8 cellular contexts compared by ENCODE assay signal in genomic region chr3:197023241-197023997, GRCh38. TPM values are rescaled to one million over a fixed set of nuclear protein-coding genes. Genes with fewer than 3 reads are reported as not detected.
DNase-seq lines count a peak whose midpoint lies in the region; ATAC-seq, FAIRE-seq and TF ChIP-seq lines count a peak whose summit lies in the region.

No MANE protein-coding gene starts in this region.

- no peak overlapping the region for H3K23ac ChIP-seq in IMR-90 (ENCODE audit: low read depth, low read length)

- peak overlapping the region in 2 of 3 donors; percentile 26 to 37 for H3K4me3 Mint-ChIP-seq in T-cell

- H3K9me3 ChIP-seq in BLaER1 (no peaks in the 10 kb centered on the region), IMR-90 (ENCODE audit: control insufficient read depth, insufficient read depth, low read length) (no peaks in the 10 kb centered on the region), pancreas (no peaks in the 10 kb centered on the region), tibial nerve (no peaks in the 10 kb centered on the region)

- CTCF ChIA-PET in IMR-90 (lab: Yijun Ruan, JAX) = no interaction called here
- CTCF ChIA-PET in T-cell (lab: Charles Lee) = no interaction called here

- POLR2A ChIA-PET in IMR-90 (lab: Charles Lee; ENCODE audit: unreplicated experiment) = no interaction called here
- POLR2A ChIA-PET in T-cell (lab: Charles Lee) = interaction anchor here in 1 of 2 donors (0.6 kb wide), 1 partner anchor 11 kb away, joined by 6 read pairs; no protein-coding TSS in a partner anchor

- H3K14ac ChIP-seq in IMR-90 (replicated peaks; ENCODE audit: low read depth, low read length) = no peak overlapping the region

- H3K9ac ChIP-seq in BLaER1 (peak overlapping the region; percentile 74), IMR-90 (ENCODE audit: low read depth, low read length) (no peak overlapping the region)

- H3K27me3 ChIP-seq in BLaER1 (no peaks in the 10 kb centered on the region), IMR-90 (ENCODE audit: control insufficient read depth, insufficient read depth, low read length) (peaks cover 61% of the 10 kb centered on the region), pancreas (no peaks in the 10 kb centered on the region), tibial nerve (peaks cover 0 to 12% of the 10 kb centered on the region in 2 donors)

- H3K4ac ChIP-seq in IMR-90 (ENCODE audit: low read depth, low read length) = no peak overlapping the region

- H3K18ac ChIP-seq in IMR-90 (ENCODE audit: low read depth, low read length) = no peak overlapping the region

- TF ChIP-seq CTCF in IMR-90 (conservative IDR thresholded peaks at IDR 0.05; ENCODE audit: low read depth, low read length) (no peak), pancreas (IDR thresholded peaks at IDR 0.05) (no peak), tibial nerve (IDR thresholded peaks at IDR 0.05) (no peak)

- H4K91ac ChIP-seq in IMR-90 (ENCODE audit: insufficient read depth, low read depth, low read length) = no peak overlapping the region

- H3K27me3 Mint-ChIP-seq in T-cell = peaks cover 4 to 6% of the 10 kb centered on the region in 2 donors

- H4K5ac ChIP-seq in IMR-90 (ENCODE audit: low read depth, low read length) = no peak overlapping the region

- no TSS peak for BruUV-seq in IMR-90 (replicated peaks; lab: Mats Ljungman, UMichigan)

- H2BK15ac ChIP-seq in IMR-90 (ENCODE audit: low read depth, low read length) = no peak overlapping the region

- in situ Hi-C loops in IMR-90 (cut with MboI; ENCODE audit: low sequenced_read_pairs) = no loop called here

- H2BK120ac ChIP-seq in IMR-90 (ENCODE audit: low read depth, low read length) = no peak overlapping the region

- no peak overlapping the region for H4K8ac ChIP-seq in IMR-90 (ENCODE audit: low read depth in 2 of 2, low read length in 2 of 2)

- no peaks in the 10 kb centered on the region for H3K36me3 Mint-ChIP-seq in T-cell

- peak overlapping the region; percentile 60 for H3K4me3 ChIP-seq in BLaER1
- H3K4me3 ChIP-seq in IMR-90 (ENCODE audit: insufficient read depth, low read depth, low read length) = no peak overlapping the region
- H3K4me3 ChIP-seq in pancreas = no peak overlapping the region
- no peak overlapping the region for H3K4me3 ChIP-seq in tibial nerve

- no peaks in the 10 kb centered on the region for H3K9me3 Mint-ChIP-seq in T-cell

- H2AK9ac ChIP-seq in IMR-90 (replicated peaks; ENCODE audit: low read depth, low read length, poor library complexity) = no peak overlapping the region

- H2AK5ac ChIP-seq in IMR-90 (ENCODE audit: low read depth, low read length) = no peak overlapping the region

- H3K56ac ChIP-seq in IMR-90 (ENCODE audit: extremely low read depth, insufficient read depth, low read length) = no peak overlapping the region

- intact Hi-C loops in IMR-90 (cut with micrococcal nuclease) = no loop called here
- intact Hi-C loops in pancreas (cut with DNase I) = no loop called here

- dilution Hi-C loops in IMR-90 (cut with HindIII; ENCODE audit: low sequenced_read_pairs, unreplicated experiment) = no loop called here

- H2BK5ac ChIP-seq in IMR-90 (ENCODE audit: low read depth, low read length, poor library complexity, severe bottlenecking) = no peak overlapping the region

- TF ChIP-seq EP300 in tibial nerve (IDR thresholded peaks at IDR 0.05) = no peak

- H3K4me1 ChIP-seq in BLaER1 (peaks cover 95% of the 10 kb centered on the region), IMR-90 (ENCODE audit: control insufficient read depth, insufficient read depth, low read length) (no peaks in the 10 kb centered on the region), pancreas (peaks cover 0 to 6% (median 0%) of the 10 kb centered on the region in 3 donors), tibial nerve (peaks cover 0 to 14% (median 0%) of the 10 kb centered on the region in 4 donors)

- H3K27ac Mint-ChIP-seq in T-cell = no peak overlapping the region

- peaks cover 50% of the 10 kb centered on the region for H4K20me1 ChIP-seq in BLaER1
- H4K20me1 ChIP-seq in IMR-90 (ENCODE audit: insufficient read depth, low read length) = no peaks in the 10 kb centered on the region

- H2AFZ ChIP-seq in IMR-90 (replicated peaks; ENCODE audit: low read length, poor library complexity) = peak overlapping the region; percentile 58

- 59% methylated on average over 6 of the region's 27 CpGs; no CpG with 5 or more reads in 1 of the 2 experiments for WGBS in IMR-90 (ENCODE audit: extremely low coverage in 2 of 2, insufficient read length in 1 of 2), 2 experiments
- 49 to 55% methylated on average over 27 of the region's 27 CpGs for WGBS in pancreas, 2 donors
- WGBS in tibial nerve, 2 donors = 45 to 58% methylated on average over 27 of the region's 27 CpGs

- no peak for ATAC-seq in IMR-90 (ENCODE audit: low read depth)
- ATAC-seq in T-cell (replicated peaks in 1 of 4) = peak in 2 of 4 experiments; percentile 40 to 46
- ATAC-seq in pancreas = peak; percentile 22 to 59 (median 38)
- ATAC-seq in HG02610 (IDR thresholded peaks at IDR 0.05; ENCODE audit: unreplicated experiment) = no peak
- ATAC-seq in HG03039 (IDR thresholded peaks at IDR 0.05; ENCODE audit: unreplicated experiment) = no peak

- H3K27ac ChIP-seq in BLaER1 (peak overlapping the region; percentile 92), IMR-90 (ENCODE audit: insufficient read depth, low read length) (no peak overlapping the region), pancreas (peak overlapping the region in 2 of 4 donors; percentile 41 to 55), tibial nerve (no peak overlapping the region)

- TF ChIP-seq POLR2A in GM18526 (IDR thresholded peaks at IDR 0.05; ENCODE audit: extremely low read depth, insufficient read length) (peak; percentile 40), IMR-90 (IDR thresholded peaks at IDR 0.05; ENCODE audit: low read depth, low read length) (no peak), tibial nerve (IDR thresholded peaks at IDR 0.05) (no peak)

- no peak for DNase-seq in IMR-90
- peak in 1 of 34 experiments; percentile 22 for DNase-seq in T-cell
- DNase-seq in pancreas = no peak
- DNase-seq in tibial nerve (ENCODE audit: low spot score in 2 of 2) = no peak

- no peaks in the 10 kb centered on the region for H3K79me1 ChIP-seq in IMR-90 (ENCODE audit: low read depth in 1 of 2, low read length in 2 of 2)

- H3K9me1 ChIP-seq in IMR-90 (ENCODE audit: insufficient read depth, low read length) = no peaks in the 10 kb centered on the region

- no peak for TF ChIP-seq RAD21 in IMR-90 (IDR thresholded peaks at IDR 0.05; ENCODE audit: low read length)

- no peak overlapping the region for H2BK20ac ChIP-seq in IMR-90 (ENCODE audit: low read depth, low read length)

- peak overlapping the region; percentile 87 for H3K4me2 ChIP-seq in BLaER1
- no peak overlapping the region for H3K4me2 ChIP-seq in IMR-90 (ENCODE audit: low read depth, low read length)

- H3K36me3 ChIP-seq in BLaER1 (peaks cover 30% of the 10 kb centered on the region), IMR-90 (ENCODE audit: control insufficient read depth, insufficient read depth, low read length) (no peaks in the 10 kb centered on the region), pancreas (no peaks in the 10 kb centered on the region), tibial nerve (no peaks in the 10 kb centered on the region)

- H3K4me1 Mint-ChIP-seq in T-cell = peaks cover 8 to 16% (median 12%) of the 10 kb centered on the region in 3 donors

- FAIRE-seq in pancreas (lab: Jason Lieb, UNC) = no peak

TF ChIP-seq in IMR-90, 13 proteins besides CTCF, POLR2A, EP300 and RAD21:
- TF ChIP-seq SMC3 (IDR thresholded peaks at IDR 0.05; ENCODE audit: low read depth, low read length) = no peak
- TF ChIP-seq MAFK (IDR thresholded peaks at IDR 0.05; ENCODE audit: low read depth, low read length) = no peak
- no peak for TF ChIP-seq FOS (IDR thresholded peaks at IDR 0.05; ENCODE audit: low read depth, low read length)
- TF ChIP-seq MXI1 (IDR thresholded peaks at IDR 0.05; ENCODE audit: borderline replicate concordance, low read depth, low read length) = no peak
- no peak for TF ChIP-seq MAZ (IDR thresholded peaks at IDR 0.05; ENCODE audit: borderline replicate concordance, low read depth, low read length)
- TF ChIP-seq RFX5 (IDR thresholded peaks at IDR 0.05; ENCODE audit: low read depth, low read length) = no peak
- no peak for TF ChIP-seq CHD1 (IDR thresholded peaks at IDR 0.05; ENCODE audit: low read depth, low read length)
- no peak for TF ChIP-seq BHLHE40 (IDR thresholded peaks at IDR 0.05; ENCODE audit: low read depth, low read length)
- no peak for TF ChIP-seq NFE2L2 (IDR thresholded peaks at IDR 0.05; ENCODE audit: low read depth, low read length)
- no peak for TF ChIP-seq CEBPB (IDR thresholded peaks at IDR 0.05; ENCODE audit: low read depth, low read length)
TF ChIP-seq in IMR-90: peak in this region for 0.

RNA-seq across cellular contexts. Expression of gene MELTF, which starts 6.2 kb away (rescaled TPM):
- total RNA-seq in IMR-90 (2012; rRNA removed) (0.18 and 0.28 TPM in 2 replicates), T-cell (1 to 10 TPM; 1.2 to 2.6 (median 1.6) TPM), pancreas (10 to 100 TPM in 2 of 6 donors, 1 to 10 TPM in 4; 2.9 to 21.7 (median 6.8) TPM), tibial nerve (1 to 10 TPM; 3.3 to 8.8 (median 7.0) TPM)
- polyA plus RNA-seq in IMR-90 (2012; rRNA removed) (0.43 and 0.50 TPM in 2 replicates), pancreas (1 to 10 TPM; 3.0 to 9.0 TPM)
- polyA plus RNA-seq in IMR-90 (2012; cell fraction: cytosol; rRNA removed) = 0.28 and 0.85 TPM in 2 replicates
- 1.4 and 1.7 TPM in 2 replicates for polyA plus RNA-seq in IMR-90 (2012; cell fraction: nucleus; rRNA removed; ENCODE audit: low replicate concordance)

RNA-seq across cellular contexts. Expression of gene PIGZ, which starts 54.8 kb away (rescaled TPM):
- total RNA-seq in IMR-90 (2012; rRNA removed) = under 0.01 and 0.18 TPM in 2 replicates
- polyA plus RNA-seq in IMR-90 (2012; rRNA removed) = 0.73 and 0.86 TPM in 2 replicates
- 0.34 and 1.1 TPM in 2 replicates for polyA plus RNA-seq in IMR-90 (2012; cell fraction: cytosol; rRNA removed)
- polyA plus RNA-seq in IMR-90 (2012; cell fraction: nucleus; rRNA removed; ENCODE audit: low replicate concordance) = 2.6 and 3.5 TPM in 2 replicates
- total RNA-seq in T-cell = 1 to 10 TPM in 3 of 5 donors, under 1 TPM in 2; 0.28 to 1.3 (median 1.1) TPM
- 1 to 10 TPM; 1.3 to 2.5 (median 1.8) TPM for total RNA-seq in pancreas
- polyA plus RNA-seq in pancreas = 1 to 10 TPM; 2.5 to 3.8 TPM
- total RNA-seq in tibial nerve = 10 to 100 TPM; 14.9 to 31.8 (median 25.7) TPM

Comparison
In these comparisons a context has a peak if more than half of its experiments do, and no peak if none do; other contexts are left out.
1. ATAC-seq: peak in pancreas (4 of 4); none in IMR-90 (single experiment), HG02610 (single experiment) and HG03039 (single experiment).
2. RNA of gene PIGZ, which starts 54.8 kb away (total RNA-seq): 14.9 to 31.8 TPM in tibial nerve; 1.3 to 2.5 TPM in pancreas, 0.28 to 1.3 TPM in T-cell and under 0.01 to 0.18 TPM in IMR-90; every median in the first group is over 4 times any median in the second.